8 cellular contexts compared by ENCODE assay signal in the genomic region with DNA sequence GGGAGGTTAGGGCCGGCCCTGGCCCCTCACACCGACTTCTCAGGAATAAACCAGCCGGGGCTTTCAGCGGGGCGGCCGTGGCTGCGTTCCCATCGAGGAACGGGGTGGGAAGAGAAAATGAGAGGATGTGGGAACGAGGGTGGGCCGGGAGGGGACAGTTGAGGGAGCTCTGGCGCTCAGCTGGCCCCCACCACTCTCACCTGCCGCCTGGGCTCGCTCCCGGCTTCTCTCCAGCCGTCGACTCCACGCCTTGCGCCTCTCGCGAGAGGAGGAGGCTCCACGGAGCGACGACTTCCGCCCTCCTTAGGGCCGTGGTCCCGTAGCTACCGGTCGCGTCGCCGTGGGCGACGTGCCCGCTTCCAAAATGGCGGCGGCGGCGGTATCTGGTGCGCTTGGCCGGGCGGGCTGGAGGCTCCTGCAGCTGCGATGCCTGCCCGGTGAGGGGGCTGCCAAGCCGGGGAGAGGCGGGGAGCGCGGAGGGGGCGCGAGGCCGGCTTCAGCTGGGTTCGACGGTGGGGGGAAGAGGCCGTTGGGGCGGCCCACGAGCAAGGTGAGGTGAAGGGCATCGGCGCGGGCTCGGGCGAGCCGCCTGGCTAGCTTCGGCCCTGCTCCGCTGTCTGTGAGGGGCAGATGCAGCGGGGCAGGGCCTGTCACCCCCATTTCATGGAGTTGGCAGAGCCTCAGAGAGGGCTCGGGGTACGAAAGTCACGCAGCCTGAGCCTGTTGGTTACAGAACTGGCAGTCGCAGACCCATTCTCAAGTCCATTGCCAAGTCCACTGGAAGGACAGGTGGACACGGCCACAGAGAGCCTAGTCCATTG. TPM values are rescaled to one million over a fixed set of nuclear protein-coding genes. Genes with fewer than 3 reads are reported as not detected.
DNase-seq lines count a peak whose midpoint lies in the region; ATAC-seq lines count a peak whose summit lies in the region.

A gene (minus strand): TSS at position 244 of the 821 bp plus-strand sequence. CDS start 6,457 bp downstream, outside the sequence.
A gene with protein sequence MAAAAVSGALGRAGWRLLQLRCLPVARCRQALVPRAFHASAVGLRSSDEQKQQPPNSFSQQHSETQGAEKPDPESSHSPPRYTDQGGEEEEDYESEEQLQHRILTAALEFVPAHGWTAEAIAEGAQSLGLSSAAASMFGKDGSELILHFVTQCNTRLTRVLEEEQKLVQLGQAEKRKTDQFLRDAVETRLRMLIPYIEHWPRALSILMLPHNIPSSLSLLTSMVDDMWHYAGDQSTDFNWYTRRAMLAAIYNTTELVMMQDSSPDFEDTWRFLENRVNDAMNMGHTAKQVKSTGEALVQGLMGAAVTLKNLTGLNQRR (plus strand): TSS at position 338 of the 821 bp plus-strand sequence. CDS start 27 bp downstream, at position 365.

- peak within 1 kb of the TSS; percentile 89 to 97 (median 96) for H3K4me3 Mint-ChIP-seq in IgD-negative memory B cell

- H3K4me1 Mint-ChIP-seq in IgD-negative memory B cell = peaks cover 17 to 20% (median 19%) of the 10 kb centered on the region in 3 donors

- no peaks in the 10 kb centered on the region for H3K36me3 Mint-ChIP-seq in IgD-negative memory B cell

- H3K9me3 Mint-ChIP-seq in IgD-negative memory B cell = no peaks in the 10 kb centered on the region

- peak within 1 kb of the TSS; percentile 86 to 94 (median 88) for H3K27ac Mint-ChIP-seq in IgD-negative memory B cell

- H3K27ac ChIP-seq in epithelial cell of prostate = peak within 1 kb of the TSS; percentile 62

- ATAC-seq in GM21529 (IDR thresholded peaks at IDR 0.05; ENCODE audit: unreplicated experiment) = peak; percentile 98

- DNase-seq in DMS114 treated with DMSO at 0.1 percent for 48 hours (lab: John Stamatoyannopoulos, UW; ENCODE audit: unreplicated experiment) = peak; percentile 77
- DNase-seq in OCI-M2 (lab: John Stamatoyannopoulos, UW; ENCODE audit: unreplicated experiment) = peak; percentile 16
- DNase-seq in activated T-cell treated with anti-CD3 and anti-CD28 coated beads for 4 hours = peak; percentile 85
- peak; percentile 72 for DNase-seq in epithelial cell of prostate (ENCODE audit: low read depth, low spot score)
- DNase-seq in mucosa of gallbladder (ENCODE audit: low spot score) = peak; percentile 97
- peak; percentile 86 for DNase-seq in stimulated activated CD8-positive, alpha-beta memory T cell treated with anti-CD3 and anti-CD28 coated beads, Interleukin-4, amount 100 ng/mL, for 24 hours (ENCODE audit: low read depth)

- H3K27me3 Mint-ChIP-seq in IgD-negative memory B cell = no peaks in the 10 kb centered on the region

RNA-seq across cellular contexts. Expression of the first gene that starts in this region (rescaled TPM):
- polyA plus RNA-seq in IgD-negative memory B cell = 41.2 TPM
- total RNA-seq in mucosa of gallbladder = 45.4 TPM

RNA-seq across cellular contexts. Expression of the second gene that starts in this region (rescaled TPM):
- polyA plus RNA-seq in IgD-negative memory B cell = 25.6 TPM
- total RNA-seq in mucosa of gallbladder = 79.8 TPM

Comparison
In these comparisons a context has a peak if more than half of its experiments do, and no peak if none do; other contexts are left out.
1. Peak in every context shown above with its lines: DNase-seq, ATAC-seq and H3K27ac ChIP-seq.
2. DNase-seq: peak in every context shown above with its lines; median percentile 97 in mucosa of gallbladder; 86 in stimulated activated CD8-positive, alpha-beta memory T cell treated with anti-CD3 and anti-CD28 coated beads, Interleukin-4, amount 100 ng/mL, for 24 hours; 85 in activated T-cell treated with anti-CD3 and anti-CD28 coated beads for 4 hours; 77 in DMS114 treated with DMSO at 0.1 percent for 48 hours; 72 in epithelial cell of prostate; 16 in OCI-M2.